15 cellular contexts compared by ENCODE assay signal in genomic region chr5:96081276-96081858, GRCh38.
A peak's percentile ranks its signal among the peaks of the same experiment; 100 is the strongest.
DNase-seq lines count a peak whose midpoint lies in the region; ATAC-seq and TF ChIP-seq lines count a peak whose summit lies in the region.
"Had no signal": no experiment of that assay in that cellular context is flagged by ENCODE, and none has a peak within 500 bp of the region (broad histone marks: within the 10 kb centered on the region; RNA-seq: fewer than 3 reads in every experiment).

No MANE protein-coding gene starts in this region.

- CTCF ChIA-PET in HEK293 (lab: Yijun Ruan, JAX) = interaction anchor here (0.5 kb wide), 1 partner anchor 94 kb away, joined by 4 read pairs; no protein-coding TSS in a partner anchor

- H3K36me3 ChIP-seq in HEK293 (ENCODE audit: control insufficient read depth in 2 of 2, insufficient read depth in 1 of 2, low read length in 2 of 2) = no peaks in the 10 kb centered on the region
- H3K36me3 ChIP-seq: WERI-Rb-1 had no signal

- TF ChIP-seq CTCF in HEK293 (tag by site-specific recombination; IDR thresholded peaks at IDR 0.05) (no peak), fibroblast of pulmonary artery (IDR thresholded peaks at IDR 0.05; ENCODE audit: low read length, missing control alignments) (no peak)

- peaks cover 4% of the 10 kb centered on the region for H3K27me3 Mint-ChIP-seq in activated T-helper 17 cell treated with anti-CD3 and anti-CD28 coated beads, Interleukin-2, amount 50 U/mL, for 72 hours

- H3K9me3 Mint-ChIP-seq in activated T-helper 17 cell treated with anti-CD3 and anti-CD28 coated beads, Interleukin-2, amount 50 U/mL, for 72 hours = no peaks in the 10 kb centered on the region
- H3K9me3 Mint-ChIP-seq: activated naive CD4-positive, alpha-beta T cell treated with anti-CD3 and anti-CD28 coated beads, Interleukin-2, amount 50 U/mL, for 24 hours; central memory CD8-positive, alpha-beta T cell; GM23338; mesothelial cell of epicardium had no signal

- no peak for ATAC-seq in activated T-helper 17 cell treated with anti-CD3 and anti-CD28 coated beads, Interleukin-2, amount 50 U/mL, for 72 hours (replicated peaks)
- no peak for ATAC-seq in GM21390 (IDR thresholded peaks at IDR 0.05; ENCODE audit: unreplicated experiment)
- ATAC-seq: GM23338 had no signal

- H3K4me3 Mint-ChIP-seq in activated T-helper 17 cell treated with anti-CD3 and anti-CD28 coated beads, Interleukin-2, amount 50 U/mL, for 72 hours = peak overlapping the region; percentile 10
- H3K4me3 Mint-ChIP-seq: activated naive CD4-positive, alpha-beta T cell treated with anti-CD3 and anti-CD28 coated beads, Interleukin-2, amount 50 U/mL, for 24 hours; central memory CD8-positive, alpha-beta T cell; GM23338; mesothelial cell of epicardium had no signal

- peaks cover 26% of the 10 kb centered on the region for H3K4me1 Mint-ChIP-seq in activated T-helper 17 cell treated with anti-CD3 and anti-CD28 coated beads, Interleukin-2, amount 50 U/mL, for 72 hours
- H3K4me1 Mint-ChIP-seq: central memory CD8-positive, alpha-beta T cell had no signal

- no peaks in the 10 kb centered on the region for H3K9me3 ChIP-seq in HEK293 (ENCODE audit: control insufficient read depth, insufficient read depth, low read depth, low read length)

- no peaks in the 10 kb centered on the region for H3K36me3 Mint-ChIP-seq in activated T-helper 17 cell treated with anti-CD3 and anti-CD28 coated beads, Interleukin-2, amount 50 U/mL, for 72 hours (ENCODE audit: low read depth)
- H3K36me3 Mint-ChIP-seq: activated naive CD4-positive, alpha-beta T cell treated with anti-CD3 and anti-CD28 coated beads, Interleukin-2, amount 50 U/mL, for 24 hours; mesothelial cell of epicardium had no signal

- H3K4me1 ChIP-seq in HEK293 (ENCODE audit: control insufficient read depth, insufficient read depth, low read length) = peaks cover 14% of the 10 kb centered on the region; the same call in 1 of the 2 replicates

- no peak overlapping the region for H3K27ac ChIP-seq in HEK293 (ENCODE audit: extremely low read depth, low read depth, low read length)
- H3K27ac ChIP-seq: WERI-Rb-1 had no signal

- DNase-seq in Ammon's horn (ENCODE audit: low spot score) = peak; percentile 62
- peak; percentile 40 for DNase-seq in fibroblast of pulmonary artery (ENCODE audit: low read depth)
- no peak for DNase-seq in NCI-H748 (lab: John Stamatoyannopoulos, UW; ENCODE audit: unreplicated experiment)
- no peak for DNase-seq in SW 1271 (lab: John Stamatoyannopoulos, UW)
- no peak for DNase-seq in NCI-H510A treated with DMSO at 0.1 percent for 48 hours (lab: John Stamatoyannopoulos, UW)
- DNase-seq: NCI-H1092, NCI-H345, WERI-Rb-1 had no signal

- H3K27ac Mint-ChIP-seq in activated T-helper 17 cell treated with anti-CD3 and anti-CD28 coated beads, Interleukin-2, amount 50 U/mL, for 72 hours = peak overlapping the region; percentile 49
- H3K27ac Mint-ChIP-seq: GM23338, mesothelial cell of epicardium had no signal

- H3K4me3 ChIP-seq in HEK293 (ENCODE audit: low read depth, low read length) (no peak overlapping the region), fibroblast of pulmonary artery (replicated peaks; ENCODE audit: low read depth, low read length) (no peak overlapping the region)
- H3K4me3 ChIP-seq: GM23338 had no signal

- POLR2A ChIA-PET in HEK293 (lab: Yijun Ruan, JAX) = no interaction called here

TF ChIP-seq in HEK293, 187 proteins besides CTCF, POLR2A, EP300 and RAD21:
- TF ChIP-seq ZNF10 (tag by site-specific recombination; IDR thresholded peaks at IDR 0.05) (no peak), GLI2 (tag by site-specific recombination; IDR thresholded peaks at IDR 0.05; ENCODE audit: borderline replicate concordance, low read depth) (no peak), ZBTB10 (tag by site-specific recombination; IDR thresholded peaks at IDR 0.05) (no peak), ZBTB17 (tag by site-specific recombination; IDR thresholded peaks at IDR 0.05) (peak; percentile 55)
- TF ChIP-seq, protein P1, sequence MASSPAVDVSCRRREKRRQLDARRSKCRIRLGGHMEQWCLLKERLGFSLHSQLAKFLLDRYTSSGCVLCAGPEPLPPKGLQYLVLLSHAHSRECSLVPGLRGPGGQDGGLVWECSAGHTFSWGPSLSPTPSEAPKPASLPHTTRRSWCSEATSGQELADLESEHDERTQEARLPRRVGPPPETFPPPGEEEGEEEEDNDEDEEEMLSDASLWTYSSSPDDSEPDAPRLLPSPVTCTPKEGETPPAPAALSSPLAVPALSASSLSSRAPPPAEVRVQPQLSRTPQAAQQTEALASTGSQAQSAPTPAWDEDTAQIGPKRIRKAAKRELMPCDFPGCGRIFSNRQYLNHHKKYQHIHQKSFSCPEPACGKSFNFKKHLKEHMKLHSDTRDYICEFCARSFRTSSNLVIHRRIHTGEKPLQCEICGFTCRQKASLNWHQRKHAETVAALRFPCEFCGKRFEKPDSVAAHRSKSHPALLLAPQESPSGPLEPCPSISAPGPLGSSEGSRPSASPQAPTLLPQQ (tag by site-specific recombination; IDR thresholded peaks at IDR 0.05) = 0 out of 2 replicates have a peak, but pooled peaks have one; percentile 21
TF ChIP-seq in HEK293: peak in this region for 2.

Comparison
In these comparisons a context has a peak if more than half of its experiments do, and no peak if none do; other contexts are left out.
1. DNase-seq: peak in Ammon's horn (single experiment) and fibroblast of pulmonary artery (single experiment); none in NCI-H748 (single experiment), SW 1271 (0 of 2) and NCI-H510A treated with DMSO at 0.1 percent for 48 hours (single experiment).